In the genomic region with DNA sequence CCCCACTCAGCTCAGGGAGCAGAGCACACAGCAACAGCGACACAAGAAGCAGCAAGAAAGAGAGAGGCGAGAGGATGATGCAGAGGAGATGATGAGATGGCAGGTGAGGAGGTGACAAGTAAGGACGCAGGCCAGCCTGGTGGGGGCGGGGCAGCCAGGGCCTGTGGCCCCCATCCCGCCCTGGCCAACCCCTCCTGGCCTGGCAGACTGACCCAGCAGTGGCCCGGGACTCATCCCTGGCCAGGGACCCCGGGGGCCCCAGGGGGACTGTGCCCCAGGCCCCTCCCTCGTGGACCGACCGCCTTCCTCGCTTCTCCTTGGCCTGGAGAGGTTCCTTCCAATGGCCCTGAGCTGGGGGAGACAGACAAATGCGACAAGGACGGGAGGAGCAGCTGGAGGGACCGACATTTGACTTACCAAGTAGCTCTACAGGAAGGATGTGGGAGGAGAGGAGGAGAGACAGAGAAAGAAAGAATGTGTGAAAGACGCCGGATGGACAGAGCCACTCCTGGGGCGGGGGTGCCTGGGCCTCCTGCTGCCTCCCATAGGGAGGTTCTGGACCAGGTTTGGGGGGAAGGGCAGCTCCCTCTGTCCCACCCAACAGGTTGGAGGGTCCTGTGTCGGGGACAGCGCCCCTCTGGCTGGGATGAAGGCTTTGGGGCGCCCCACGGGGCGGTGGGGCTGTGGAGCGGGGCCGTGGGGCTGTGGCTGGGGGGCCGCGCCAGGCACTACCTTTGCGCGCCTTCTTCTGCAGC, we compare ENCODE assay signal across 20 cellular contexts. TPM values are rescaled to one million over a fixed set of nuclear protein-coding genes. Genes with fewer than 3 reads are reported as not detected.
A peak's percentile ranks its signal among the peaks of the same experiment; 100 is the strongest.
DNase-seq lines count a peak whose midpoint lies in the region; ATAC-seq and TF ChIP-seq lines count a peak whose summit lies in the region.
"Had no signal": no experiment of that assay in that cellular context is flagged by ENCODE, and none has a peak within 500 bp of the region (broad histone marks: within the 10 kb centered on the region; RNA-seq: fewer than 3 reads in every experiment).

No MANE protein-coding gene starts in this region.

- H3K27ac Mint-ChIP-seq in MCF 10A (ENCODE audit: low read depth, unreplicated experiment), result peak overlapping the region; percentile 66
- H3K27ac Mint-ChIP-seq in central memory CD8-positive, alpha-beta T cell (ENCODE audit: low read depth), result peak overlapping the region; percentile 78
- H3K27ac Mint-ChIP-seq: activated CD4-positive, alpha-beta T cell treated with anti-CD3 and anti-CD28 coated beads, Interleukin-2, amount 10 ng/mL, durations not matched to agents 7 days and 5 days; stimulated activated memory B cell treated with anti-CD40 and anti-IgM and Interleukin-4, amounts not matched to agents 10 μg/mL and 1 μg/mL and 100 μg/mL, for 72 hours had no signal

- CTCF ChIA-PET in MCF 10A (lab: Yijun Ruan, JAX), result interaction anchor here (0.6 to 10.5 kb wide), 5 partner anchors 31 to 97 kb away, joined by 3 to 121 read pairs (median 3); no protein-coding TSS in a partner anchor
- CTCF ChIA-PET in mammary epithelial cell (lab: Charles Lee; ENCODE audit: low non-redundant PET), result no interaction called here

- no peaks in the 10 kb centered on the region for H3K27me3 ChIP-seq in mammary epithelial cell (ENCODE audit: insufficient read depth, low read length)
- H3K27me3 ChIP-seq in mesendoderm (ENCODE audit: insufficient read depth, low read length, poor library complexity), result no peaks in the 10 kb centered on the region
- no peaks in the 10 kb centered on the region for H3K27me3 ChIP-seq in uterus
- H3K27me3 ChIP-seq: foreskin keratinocyte, upper lobe of right lung had no signal

- H2AK5ac ChIP-seq in mesendoderm (ENCODE audit: low read length), result no peak overlapping the region

- TF ChIP-seq CTCF in MCF 10A (IDR thresholded peaks at IDR 0.05; ENCODE audit: unreplicated experiment), result no peak
- no peak for TF ChIP-seq CTCF in mammary epithelial cell (conservative IDR thresholded peaks at IDR 0.05 in 1 of 2, IDR thresholded peaks at IDR 0.05 in 1 of 2; ENCODE audit: extremely low read depth in 1 of 2, insufficient read depth in 1 of 2, low read depth in 1 of 2, low read length in 2 of 2)
- TF ChIP-seq CTCF in uterus (IDR thresholded peaks at IDR 0.05), result no peak

- H3K9ac ChIP-seq in mammary epithelial cell (ENCODE audit: insufficient read depth, low read length), result no peak overlapping the region
- H3K9ac ChIP-seq in mesendoderm (ENCODE audit: low read length), result no peak overlapping the region

- H3K4me3 ChIP-seq in mammary epithelial cell (replicated peaks in 1 of 3; ENCODE audit: insufficient read depth in 1 of 3, low read depth in 2 of 3, low read length in 3 of 3) (no peak overlapping the region), mesendoderm (ENCODE audit: low read length) (no peak overlapping the region), uterus (no peak overlapping the region)
- H3K4me3 ChIP-seq: upper lobe of right lung had no signal

- H3K27ac ChIP-seq in mammary epithelial cell (ENCODE audit: insufficient read depth, low read depth, low read length) (no peak overlapping the region), mesendoderm (ENCODE audit: low read depth, low read length) (peak overlapping the region; percentile 16), uterus (peak overlapping the region; percentile 85 to 97)
- H3K27ac ChIP-seq: foreskin keratinocyte, upper lobe of right lung had no signal

- no peaks in the 10 kb centered on the region for H3K27me3 Mint-ChIP-seq in MCF 10A (ENCODE audit: insufficient read depth, unreplicated experiment)
- no peaks in the 10 kb centered on the region for H3K27me3 Mint-ChIP-seq in central memory CD8-positive, alpha-beta T cell
- H3K27me3 Mint-ChIP-seq: stimulated activated memory B cell treated with anti-CD40 and anti-IgM and Interleukin-4, amounts not matched to agents 10 μg/mL and 1 μg/mL and 100 μg/mL, for 72 hours had no signal

- no peak overlapping the region for H3K23ac ChIP-seq in mesendoderm (ENCODE audit: low read length)

- peak; percentile 33 for ATAC-seq in central memory CD8-positive, alpha-beta T cell (replicated peaks; ENCODE audit: extremely low read depth, poor library complexity, severe bottlenecking)
- ATAC-seq in GM18498 (IDR thresholded peaks at IDR 0.05; ENCODE audit: unreplicated experiment), result no peak

- no peak overlapping the region for H3K4me3 Mint-ChIP-seq in MCF 10A (ENCODE audit: unreplicated experiment)
- H3K4me3 Mint-ChIP-seq in central memory CD8-positive, alpha-beta T cell, result peak overlapping the region; percentile 70
- H3K4me3 Mint-ChIP-seq: activated CD4-positive, alpha-beta T cell treated with anti-CD3 and anti-CD28 coated beads, Interleukin-2, amount 10 ng/mL, durations not matched to agents 7 days and 5 days; stimulated activated memory B cell treated with anti-CD40 and anti-IgM and Interleukin-4, amounts not matched to agents 10 μg/mL and 1 μg/mL and 100 μg/mL, for 72 hours had no signal

- no peak overlapping the region for H2BK120ac ChIP-seq in mesendoderm (ENCODE audit: low read depth, low read length)

- intact Hi-C loops in MCF 10A (cut with micrococcal nuclease) (no loop called here), mammary epithelial cell (cut with micrococcal nuclease) (no loop called here), uterus (cut with DNase I; ENCODE audit: low total_unique reads) (no loop called here)

- in situ Hi-C loops in mammary epithelial cell (cut with MboI; ENCODE audit: low sequenced_read_pairs in 2 of 2), result no loop called here

- no peak overlapping the region for H3K4ac ChIP-seq in mesendoderm (ENCODE audit: low read depth, low read length)

- POLR2A ChIA-PET in MCF 10A (lab: Yijun Ruan, JAX), result interaction anchor here (1.0 kb wide), 1 partner anchor 37 kb away, joined by 3 read pairs; no protein-coding TSS in a partner anchor

- no peak overlapping the region for H2BK15ac ChIP-seq in mesendoderm (replicated peaks; ENCODE audit: low read depth)

- H2AFZ ChIP-seq in mammary epithelial cell (ENCODE audit: low read depth, low read length), result no peak overlapping the region

- H3K36me3 Mint-ChIP-seq in MCF 10A (ENCODE audit: insufficient read depth, unreplicated experiment), result peaks cover 44% of the 10 kb centered on the region
- H3K36me3 Mint-ChIP-seq in central memory CD8-positive, alpha-beta T cell (ENCODE audit: insufficient read depth), result peaks cover 13% of the 10 kb centered on the region

- no peak for DNase-seq in MCF 10A (ENCODE audit: unreplicated experiment)
- no peak for DNase-seq in mammary epithelial cell
- no peak for DNase-seq in central memory CD8-positive, alpha-beta T cell (ENCODE audit: low spot score in 2 of 2)
- peak; percentile 59 for DNase-seq in mesendoderm
- no peak for DNase-seq in uterus
- DNase-seq in NCI-H1436 (lab: John Stamatoyannopoulos, UW), result no peak
- no peak for DNase-seq in hippocampal formation (lab: John Stamatoyannopoulos, UW)
- DNase-seq: activated CD4-positive, alpha-beta T cell treated with anti-CD3 and anti-CD28 coated beads, Interleukin-2, amount 10 ng/mL, durations not matched to agents 7 days and 5 days; activated naive CD4-positive, alpha-beta T cell treated with Interleukin-2 at 50 U/mL for 16 hours; cortex of kidney; DMS 273 treated with DMSO at 0.1 percent for 48 hours; foreskin keratinocyte; Kasumi-1; NCI-H1092 treated with DMSO at 0.1 percent for 48 hours; NCI-H510A treated with DMSO at 0.1 percent for 48 hours; upper lobe of right lung had no signal

- H4K20me1 ChIP-seq in mammary epithelial cell (ENCODE audit: insufficient read depth, low read length), result no peaks in the 10 kb centered on the region

- H3K4me1 Mint-ChIP-seq in MCF 10A (ENCODE audit: insufficient read depth, unreplicated experiment), result peaks cover 5% of the 10 kb centered on the region
- H3K4me1 Mint-ChIP-seq in central memory CD8-positive, alpha-beta T cell, result peaks cover 15% of the 10 kb centered on the region
- H3K4me1 Mint-ChIP-seq: stimulated activated memory B cell treated with anti-CD40 and anti-IgM and Interleukin-4, amounts not matched to agents 10 μg/mL and 1 μg/mL and 100 μg/mL, for 72 hours had no signal

- H3K18ac ChIP-seq in mesendoderm (ENCODE audit: low read length), result no peak overlapping the region

- H3K4me2 ChIP-seq in mammary epithelial cell (ENCODE audit: insufficient read depth, low read depth, low read length) (no peak overlapping the region), mesendoderm (ENCODE audit: low read length) (no peak overlapping the region)

- H4K8ac ChIP-seq in mesendoderm (ENCODE audit: low read depth, low read length), result no peak overlapping the region

- no peak overlapping the region for H2BK5ac ChIP-seq in mesendoderm (ENCODE audit: low read length)

- H3K79me1 ChIP-seq in mesendoderm (ENCODE audit: low read length), result no peaks in the 10 kb centered on the region

- BruUV-seq in MCF 10A (replicated peaks; lab: Mats Ljungman, UMichigan), result no TSS peak
- no TSS peak for BruUV-seq in mammary epithelial cell (replicated peaks; lab: Mats Ljungman, UMichigan)

- no peak for TF ChIP-seq POLR2A in uterus (IDR thresholded peaks at IDR 0.05)

- H3K4me1 ChIP-seq in mammary epithelial cell (ENCODE audit: insufficient read depth, low read length), result peaks cover 38% of the 10 kb centered on the region
- H3K4me1 ChIP-seq in mesendoderm (ENCODE audit: control insufficient read depth, low read depth, low read length), result peaks cover 3% of the 10 kb centered on the region
- peaks cover 21 to 37% of the 10 kb centered on the region in 2 donors for H3K4me1 ChIP-seq in uterus

- H3K36me3 ChIP-seq in mammary epithelial cell (ENCODE audit: insufficient read depth, low read length) (peaks cover 6% of the 10 kb centered on the region), mesendoderm (ENCODE audit: control insufficient read depth, insufficient read depth, low read length) (peaks cover 4% of the 10 kb centered on the region), uterus (no peaks in the 10 kb centered on the region)

- no peaks in the 10 kb centered on the region for H3K9me3 ChIP-seq in mammary epithelial cell (replicated peaks; ENCODE audit: insufficient read depth, low read length)
- H3K9me3 ChIP-seq in uterus, result no peaks in the 10 kb centered on the region
- H3K9me3 ChIP-seq: upper lobe of right lung had no signal

- dilution Hi-C loops in mammary epithelial cell (cut with HindIII; ENCODE audit: low sequenced_read_pairs), result loop anchor here (5.0 to 10.0 kb wide), 2 partner anchors 83 to 114 kb away; no protein-coding TSS in a partner anchor

- peaks cover 40% of the 10 kb centered on the region for H3K79me2 ChIP-seq in mammary epithelial cell (ENCODE audit: insufficient read depth, low read length)
- no peaks in the 10 kb centered on the region for H3K79me2 ChIP-seq in mesendoderm (ENCODE audit: control insufficient read depth, insufficient read depth, low read length)

- peak overlapping the region; percentile 43 for H3K56ac ChIP-seq in mesendoderm (ENCODE audit: low read length)

- H3K9me3 Mint-ChIP-seq in MCF 10A (ENCODE audit: unreplicated experiment), result no peaks in the 10 kb centered on the region
- no peaks in the 10 kb centered on the region for H3K9me3 Mint-ChIP-seq in central memory CD8-positive, alpha-beta T cell
- H3K9me3 Mint-ChIP-seq: activated CD4-positive, alpha-beta T cell treated with anti-CD3 and anti-CD28 coated beads, Interleukin-2, amount 10 ng/mL, durations not matched to agents 7 days and 5 days; stimulated activated memory B cell treated with anti-CD40 and anti-IgM and Interleukin-4, amounts not matched to agents 10 μg/mL and 1 μg/mL and 100 μg/mL, for 72 hours had no signal

- WGBS in mammary epithelial cell (ENCODE audit: low coverage, missing lambda C conversion rate), result 84% methylated on average over 7 of the region's 28 CpGs
- WGBS in mesendoderm (ENCODE audit: extremely low coverage, insufficient coverage, low lambda C conversion rate), result no CpG with 5 or more reads among the region's 28 CpGs

- H4K5ac ChIP-seq in mesendoderm (ENCODE audit: low read length), result no peak overlapping the region

RNA-seq across cellular contexts. Expression of gene MTSS2, which starts 6.8 kb away (rescaled TPM):
- total RNA-seq in MCF 10A (2022) (75.8 and 78.7 TPM in 2 replicates), mammary epithelial cell (10 to 100 TPM; 25.8 to 42.9 TPM), uterus (100 to 1,000 TPM in 1 of 4 donors, 10 to 100 TPM in 3; 11.2 to 142 (median 18.2) TPM)
- polyA plus RNA-seq in mammary epithelial cell, result 46.7 TPM
- polyA minus RNA-seq in mammary epithelial cell, result 28.8 TPM
- polyA plus RNA-seq in mesendoderm (2013, experiment 1 of 2), result 43.1 TPM
- 46.9 TPM for polyA plus RNA-seq in mesendoderm (2013, experiment 2 of 2)

RNA-seq across cellular contexts. Expression of gene IL34, which starts 32.7 kb away (rescaled TPM):
- not detected in 2 replicates for total RNA-seq in MCF 10A (2022)
- total RNA-seq in mammary epithelial cell, result 10 to 100 TPM in 1 of 2 donors, under 1 TPM in 1; 0.49 to 42.7 TPM
- 0.84 TPM for polyA plus RNA-seq in mammary epithelial cell
- polyA minus RNA-seq in mammary epithelial cell, result 2.3 TPM
- 4.1 TPM for polyA plus RNA-seq in mesendoderm (2013, experiment 1 of 2)
- polyA plus RNA-seq in mesendoderm (2013, experiment 2 of 2), result 4.1 TPM
- total RNA-seq in uterus, result 1 to 10 TPM in 3 of 4 donors, not detected in 1; 3.3 to 9.4 (median 9.0) TPM
- total RNA-seq: A673; activated CD4-positive, alpha-beta T cell treated with anti-CD3 and anti-CD28 coated beads, Interleukin-2, amount 10 ng/mL, durations not matched to agents 7 days and 5 days; H4 had no signal
